ENCODE assay signal across 9 cellular contexts in the genomic region with DNA sequence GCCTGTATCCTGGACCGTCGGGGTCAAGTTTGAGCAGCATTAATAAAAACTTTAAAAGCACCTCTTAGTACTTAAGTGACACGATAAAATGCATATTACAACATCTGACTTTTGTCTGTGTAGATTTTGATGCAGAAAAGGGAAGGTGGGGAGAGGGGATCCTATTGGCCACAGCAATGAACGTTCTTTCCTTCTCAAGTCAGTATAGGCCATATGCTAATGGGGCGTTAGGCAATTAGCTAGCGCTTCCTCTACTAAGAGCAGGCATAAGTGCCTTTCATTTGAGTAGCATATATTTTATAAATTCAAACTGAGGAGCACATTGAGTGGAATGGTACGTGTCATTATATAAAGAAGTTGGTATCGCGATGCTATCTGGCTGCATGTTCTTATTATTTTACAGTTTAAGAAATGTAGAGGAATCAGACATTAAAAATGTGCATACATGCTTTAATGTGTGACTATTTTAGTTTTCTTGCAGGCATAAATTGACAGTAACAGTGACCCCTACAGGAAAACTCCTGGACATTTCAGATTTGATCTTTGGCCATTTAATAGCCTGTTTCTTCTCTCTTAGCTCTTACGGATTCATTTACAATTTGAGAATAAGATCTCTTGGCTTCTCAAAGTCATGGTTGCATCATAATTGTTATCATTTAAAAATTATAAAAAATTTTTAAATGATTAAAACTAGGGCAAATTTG. TPM values are rescaled to one million over a fixed set of nuclear protein-coding genes. Genes with fewer than 3 reads are reported as not detected.
A peak's percentile ranks its signal among the peaks of the same experiment; 100 is the strongest.
DNase-seq lines count a peak whose midpoint lies in the region; ATAC-seq and FAIRE-seq lines count a peak whose summit lies in the region.
"Had no signal": no experiment of that assay in that cellular context is flagged by ENCODE, and none has a peak within 500 bp of the region (broad histone marks: within the 10 kb centered on the region; RNA-seq: fewer than 3 reads in every experiment).

No MANE protein-coding gene starts in this region.

- intact Hi-C loops in sciatic nerve (cut with DNase I) = no loop called here

- no peak for FAIRE-seq in urothelium cell line (lab: Jason Lieb, UNC)

- DNase-seq in NCI-H748 (lab: John Stamatoyannopoulos, UW; ENCODE audit: unreplicated experiment) (peak; percentile 51), NCI-H748 treated with DMSO at 0.1 percent for 48 hours (lab: John Stamatoyannopoulos, UW) (no peak), RKO (ENCODE audit: low spot score) (peak; percentile 10), glomerular endothelial cell (ENCODE audit: extremely low read depth, low read depth, low spot score) (peak; percentile 33), sciatic nerve (ENCODE audit: low spot score) (no peak), urothelium cell line (ENCODE audit: low spot score) (no peak)

- ATAC-seq in sciatic nerve (peak; percentile 5), GM18868 (IDR thresholded peaks at IDR 0.05; ENCODE audit: unreplicated experiment) (no peak), HG03460 (IDR thresholded peaks at IDR 0.05; ENCODE audit: unreplicated experiment) (no peak)

RNA-seq across cellular contexts. Expression of a gene that starts 1.1 kb away (rescaled TPM):
- total RNA-seq in glomerular endothelial cell (43.6 and 67.3 TPM in 2 replicates), sciatic nerve (8.0 TPM)
- total RNA-seq: T-helper 2 cell treated with Interferon-gamma antibody and Interleukin-4, amounts not matched to agents 100 ng/mL and 5 ng/mL, for 36 hours had no signal

Comparison
In these comparisons a context has a peak if more than half of its experiments do, and no peak if none do; other contexts are left out.
1. DNase-seq: peak in NCI-H748 (single experiment), RKO (single experiment) and glomerular endothelial cell (single experiment); none in NCI-H748 treated with DMSO at 0.1 percent for 48 hours (single experiment), sciatic nerve (single experiment) and urothelium cell line (single experiment).